In genomic region chr7:73719806-73720169, GRCh38 we compare ENCODE assay signal across 1 cellular context.
TF ChIP-seq lines count a peak whose summit lies in the region.

No MANE protein-coding gene starts in this region.

TF ChIP-seq in GM12878, 131 proteins besides CTCF, POLR2A, EP300 and RAD21:
- TF ChIP-seq NR2C1 (IDR thresholded peaks at IDR 0.05), result no peak
- TF ChIP-seq BCL11A (IDR thresholded peaks at IDR 0.05; ENCODE audit: low read depth, low read length), result no peak
- no peak for TF ChIP-seq LARP7 (IDR thresholded peaks at IDR 0.05)
- TF ChIP-seq ZBTB11 (CRISPR knock-in tag; IDR thresholded peaks at IDR 0.05), result no peak
- no peak for TF ChIP-seq POLR2AphosphoS5 (IDR thresholded peaks at IDR 0.05; ENCODE audit: low read length)
- no peak for TF ChIP-seq ASH2L (IDR thresholded peaks at IDR 0.05; ENCODE audit: borderline replicate concordance, low read depth)
- TF ChIP-seq STAT1 (conservative IDR thresholded peaks at IDR 0.05), result no peak
TF ChIP-seq in GM12878: peak in this region for 0.
